In genomic region chr6:67459556-67459955, GRCh38 we compare ENCODE assay signal across 8 cellular contexts.
"Had no signal": no experiment of that assay in that cellular context is flagged by ENCODE, and none has a peak within 500 bp of the region (broad histone marks: within the 10 kb centered on the region; RNA-seq: fewer than 3 reads in every experiment).

No MANE protein-coding gene starts in this region.

- H3K27me3 Mint-ChIP-seq: IgD-negative memory B cell had no signal

- H3K9me3 ChIP-seq: HAP-1 had no signal

- DNase-seq: GM23248, GOT3, H7, HFFc6 had no signal

- H3K27ac Mint-ChIP-seq: HFFc6, IgD-negative memory B cell had no signal

- ATAC-seq: HCT116, HepG2 had no signal

- H3K4me3 ChIP-seq: GM23248, HAP-1 had no signal

- H3K4me1 Mint-ChIP-seq: IgD-negative memory B cell had no signal

- H3K36me3 Mint-ChIP-seq: IgD-negative memory B cell had no signal

- H3K36me3 ChIP-seq: HAP-1 had no signal

- H3K4me3 Mint-ChIP-seq: HFFc6, IgD-negative memory B cell had no signal

- H3K4me1 ChIP-seq: HAP-1 had no signal

- H3K27ac ChIP-seq: GM23248 had no signal
